20 cellular contexts compared by ENCODE assay signal in the genomic region with DNA sequence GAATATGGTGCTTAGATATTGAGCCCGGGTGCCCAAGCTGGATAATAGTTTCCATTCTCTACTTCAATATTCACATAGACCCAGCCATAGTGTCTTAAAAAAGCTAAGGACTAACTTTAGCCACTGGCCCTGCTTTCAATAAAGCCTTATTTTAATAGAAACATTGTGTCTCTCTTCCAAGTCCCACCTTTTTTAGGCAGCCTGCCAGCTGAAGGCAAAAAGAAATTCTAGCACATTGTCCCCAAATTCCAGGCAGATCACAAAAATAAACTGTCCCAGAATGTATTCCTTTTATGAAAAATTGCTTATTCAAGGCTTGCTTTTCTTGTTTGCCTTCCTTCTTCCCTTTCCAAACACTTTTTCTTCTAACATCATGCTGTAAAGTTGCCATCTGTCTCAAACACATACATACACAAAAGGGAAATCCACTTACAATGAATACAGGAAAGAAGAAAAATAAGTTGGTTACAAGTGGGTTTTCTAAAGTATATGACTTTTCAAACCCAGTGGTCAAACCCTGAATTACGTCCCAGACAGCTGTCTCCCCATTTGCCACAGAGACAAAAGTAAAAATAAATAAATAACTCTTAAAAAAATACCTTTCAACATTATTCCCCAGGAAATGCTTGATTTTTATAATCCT.
DNase-seq lines count a peak whose midpoint lies in the region; ATAC-seq and TF ChIP-seq lines count a peak whose summit lies in the region.
"Had no signal": no experiment of that assay in that cellular context is flagged by ENCODE, and none has a peak within 500 bp of the region (broad histone marks: within the 10 kb centered on the region; RNA-seq: fewer than 3 reads in every experiment).

No MANE protein-coding gene starts in this region.

- H3K4me1 ChIP-seq in OCI-LY7 (ENCODE audit: insufficient read depth, low read length, poor library complexity, severe bottlenecking): no peaks in the 10 kb centered on the region
- H3K4me1 ChIP-seq in endodermal cell (ENCODE audit: control insufficient read depth, insufficient read depth, low read length): no peaks in the 10 kb centered on the region
- H3K4me1 ChIP-seq: Caco-2 had no signal

- no peaks in the 10 kb centered on the region for H3K9me2 ChIP-seq in OCI-LY7 (ENCODE audit: insufficient read depth, low read length)

- H3K79me2 ChIP-seq in OCI-LY7 (ENCODE audit: insufficient read depth, low read depth, low read length): no peaks in the 10 kb centered on the region

- H3K9me3 ChIP-seq in OCI-LY7 (ENCODE audit: low read length) (no peaks in the 10 kb centered on the region), endodermal cell (ENCODE audit: control insufficient read depth, low read length) (no peaks in the 10 kb centered on the region)
- H3K9me3 ChIP-seq: Caco-2 had no signal

- no peak overlapping the region for H2AFZ ChIP-seq in OCI-LY7 (ENCODE audit: low read length)

- H3K9me3 Mint-ChIP-seq in endodermal cell (no peaks in the 10 kb centered on the region), nephron progenitor cell (no peaks in the 10 kb centered on the region), HFFc6 (peaks cover 28% of the 10 kb centered on the region)

- no peak for ATAC-seq in GM19455 (IDR thresholded peaks at IDR 0.05; ENCODE audit: unreplicated experiment)

- no peaks in the 10 kb centered on the region for H3K27me3 ChIP-seq in endodermal cell (ENCODE audit: control insufficient read depth, insufficient read depth, low read length, poor library complexity, severe bottlenecking)

- H3K4me3 ChIP-seq in OCI-LY7 (ENCODE audit: low read depth, low read length, poor library complexity, severe bottlenecking): no peak overlapping the region
- no peak overlapping the region for H3K4me3 ChIP-seq in endodermal cell (ENCODE audit: low read length)

- H3K36me3 Mint-ChIP-seq in endodermal cell (ENCODE audit: low read depth) (no peaks in the 10 kb centered on the region), nephron progenitor cell (ENCODE audit: low read depth) (no peaks in the 10 kb centered on the region), HFFc6 (ENCODE audit: low read depth) (no peaks in the 10 kb centered on the region)
- H3K36me3 Mint-ChIP-seq: CD4-positive, CD25-positive, alpha-beta regulatory T cell had no signal

- H3K9ac ChIP-seq in endodermal cell (ENCODE audit: extremely low read depth, low read length, poor library complexity, severe bottlenecking): no peak overlapping the region

- H3K4me2 ChIP-seq in OCI-LY7 (ENCODE audit: low read length): no peak overlapping the region

- H3K36me3 ChIP-seq in OCI-LY7 (ENCODE audit: insufficient read depth, low read length) (no peaks in the 10 kb centered on the region), endodermal cell (ENCODE audit: control insufficient read depth, insufficient read depth, low read length) (no peaks in the 10 kb centered on the region)

- H3K27ac ChIP-seq in OCI-LY7 (ENCODE audit: low read depth, low read length, poor library complexity, severe bottlenecking) (no peak overlapping the region), endodermal cell (ENCODE audit: low read depth, low read length) (no peak overlapping the region)
- H3K27ac ChIP-seq: RWPE1 had no signal

- H3K4me1 Mint-ChIP-seq in endodermal cell (peaks cover 1% of the 10 kb centered on the region), nephron progenitor cell (peaks cover 10% of the 10 kb centered on the region), HFFc6 (ENCODE audit: low read depth) (no peaks in the 10 kb centered on the region)
- H3K4me1 Mint-ChIP-seq: CD4-positive, CD25-positive, alpha-beta regulatory T cell had no signal

- intact Hi-C loops in OCI-LY7 (cut with micrococcal nuclease; ENCODE audit: unreplicated experiment): no loop called here

- 86 to 100% methylated on average over 1 to 2 of the region's 2 CpGs for WGBS in endodermal cell (ENCODE audit: insufficient coverage in 1 of 2, insufficient read length in 1 of 2), 2 experiments

- BruUV-seq in OCI-LY7 (replicated peaks; lab: Mats Ljungman, UMichigan): no TSS peak

- CTCF ChIA-PET in OCI-LY7 (lab: Charles Lee; ENCODE audit: unreplicated experiment): no interaction called here

- H3K27me3 Mint-ChIP-seq in endodermal cell (ENCODE audit: insufficient read depth) (peaks cover 2% of the 10 kb centered on the region), nephron progenitor cell (ENCODE audit: low read depth, poor library complexity) (peaks cover 5% of the 10 kb centered on the region), HFFc6 (ENCODE audit: insufficient read depth) (no peaks in the 10 kb centered on the region)
- H3K27me3 Mint-ChIP-seq: CD4-positive, CD25-positive, alpha-beta regulatory T cell had no signal

- H3K27ac Mint-ChIP-seq in endodermal cell (no peak overlapping the region), nephron progenitor cell (no peak overlapping the region), HFFc6 (no peak overlapping the region)
- H3K27ac Mint-ChIP-seq: CD4-positive, CD25-positive, alpha-beta regulatory T cell had no signal

- no peak overlapping the region for H3K4me3 Mint-ChIP-seq in endodermal cell
- H3K4me3 Mint-ChIP-seq in nephron progenitor cell: no peak overlapping the region
- H3K4me3 Mint-ChIP-seq in HFFc6: no peak overlapping the region
- H3K4me3 Mint-ChIP-seq: CD4-positive, CD25-positive, alpha-beta regulatory T cell had no signal

- DNase-seq in OCI-LY7 (ENCODE audit: low spot score): no peak
- DNase-seq in endodermal cell: no peak
- DNase-seq in nephron progenitor cell: no peak
- no peak for DNase-seq in NCI-H2196 (lab: John Stamatoyannopoulos, UW; ENCODE audit: unreplicated experiment)
- no peak for DNase-seq in mucosa of gallbladder (ENCODE audit: low spot score)
- DNase-seq in HFFc6: no peak
- DNase-seq: Caco-2; CD4-positive, CD25-positive, alpha-beta regulatory T cell; GOT3; IMR-90; NCI-H1105 treated with DMSO at 0.1 percent for 48 hours; NCI-H1694 treated with DMSO at 0.1 percent for 48 hours; NCI-H2107; NCI-H226; NCI-H524 treated with DMSO at 0.1 percent for 48 hours; NK-92 treated with Interleukin-12 subunit alpha and Interleukin-12 subunit beta, amount 100 ng/mL, for 24 hours; SW 1271 had no signal

- POLR2A ChIA-PET in OCI-LY7 (lab: Charles Lee): no interaction called here

- H4K20me1 ChIP-seq in OCI-LY7 (ENCODE audit: insufficient read depth, low read length): no peaks in the 10 kb centered on the region

- TF ChIP-seq CTCF in GM12873 (IDR thresholded peaks at IDR 0.05; ENCODE audit: insufficient read depth, low read depth, low read length, missing control alignments) (peak; percentile 17), OCI-LY7 (conservative IDR thresholded peaks at IDR 0.05; ENCODE audit: low read length) (0 out of 2 replicates have a peak, but pooled peaks have one; percentile 18), endodermal cell (conservative IDR thresholded peaks at IDR 0.05) (peak; percentile 67), nephron progenitor cell (IDR thresholded peaks at IDR 0.05) (peak; percentile 21), HFFc6 (IDR thresholded peaks at IDR 0.05) (no peak)
